ENCODE assay signal across 29 cellular contexts in genomic region chr21:36412916-36413315, GRCh38.
"Had no signal": no experiment of that assay in that cellular context is flagged by ENCODE, and none has a peak within 500 bp of the region (broad histone marks: within the 10 kb centered on the region; RNA-seq: fewer than 3 reads in every experiment).

No MANE protein-coding gene starts in this region.

- H3K27ac Mint-ChIP-seq: effector memory CD8-positive, alpha-beta T cell; endodermal cell; mesothelial cell of epicardium had no signal

- H3K27ac ChIP-seq: coronary artery, dorsolateral prefrontal cortex, epithelial cell of prostate, esophagus squamous epithelium, gastrocnemius medialis, heart right ventricle, left lung, lower lobe of right lung had no signal

- H3K4me1 ChIP-seq: esophagus squamous epithelium, gastrocnemius medialis, heart right ventricle, left lung, lower lobe of right lung had no signal

- FAIRE-seq: colon, endometrium, islet of Langerhans, keratinocyte had no signal

- H3K27me3 ChIP-seq: dorsolateral prefrontal cortex, esophagus squamous epithelium, gastrocnemius medialis, heart right ventricle, left lung had no signal

- ATAC-seq: effector memory CD8-positive, alpha-beta T cell; esophagus mucosa; gastrocnemius medialis; heart right ventricle; left cardiac atrium; left lung; left ventricle myocardium superior; lower lobe of right lung; mucosa of descending colon had no signal

- H3K9me3 ChIP-seq: esophagus squamous epithelium, gastrocnemius medialis, heart right ventricle, left lung, lower lobe of right lung, mucosa of descending colon had no signal

- H3K27me3 Mint-ChIP-seq: effector memory CD8-positive, alpha-beta T cell; naive B cell had no signal

- DNase-seq: dermis blood vessel endothelial cell; dorsolateral prefrontal cortex; effector CD8-positive, alpha-beta T cell; effector memory CD8-positive, alpha-beta T cell; endodermal cell; erythroblast; esophagus squamous epithelium; foreskin fibroblast; foreskin melanocyte; gastrocnemius medialis; glutamatergic neuron; head of caudate nucleus; heart right ventricle; hippocampal formation; left cardiac atrium; left lung; left ventricle myocardium superior; lower lobe of right lung; mesenchymal stem cell; mucosa of descending colon; naive B cell had no signal

- H3K9me3 Mint-ChIP-seq: effector memory CD8-positive, alpha-beta T cell; endodermal cell; mesothelial cell of epicardium; naive B cell had no signal

- H3K4me1 Mint-ChIP-seq: naive B cell had no signal

- H3K4me3 Mint-ChIP-seq: effector memory CD8-positive, alpha-beta T cell; endodermal cell; mesothelial cell of epicardium; naive B cell had no signal

- H3K4me3 ChIP-seq: coronary artery, dorsolateral prefrontal cortex, esophagus squamous epithelium, gastrocnemius medialis, heart right ventricle, left lung, lower lobe of right lung, mucosa of descending colon had no signal
